8 cellular contexts compared by ENCODE assay signal in genomic region chr12:57752668-57753000, GRCh38. TPM values are rescaled to one million over a fixed set of nuclear protein-coding genes. Genes with fewer than 3 reads are reported as not detected.
DNase-seq lines count a peak whose midpoint lies in the region; ATAC-seq and TF ChIP-seq lines count a peak whose summit lies in the region.

No MANE protein-coding gene starts in this region.

- H3K27ac Mint-ChIP-seq in activated naive CD4-positive, alpha-beta T cell treated with anti-CD3 and anti-CD28 coated beads for 36 hours, result peak overlapping the region; percentile 99

- no peak for TF ChIP-seq POLR2A in transverse colon (IDR thresholded peaks at IDR 0.05)

- no peak for DNase-seq in activated naive CD4-positive, alpha-beta T cell treated with anti-CD3 and anti-CD28 coated beads for 36 hours
- no peak for DNase-seq in activated naive CD4-positive, alpha-beta T cell treated with Interleukin-2 at 50 U/mL for 16 hours
- DNase-seq in astrocyte of the spinal cord (ENCODE audit: low read depth, low spot score) (no peak), lung (ENCODE audit: low spot score) (no peak), transverse colon (no peak), MV-4-11 (lab: John Stamatoyannopoulos, UW) (no peak), GDM1 (lab: John Stamatoyannopoulos, UW) (no peak)

- H3K9me3 Mint-ChIP-seq in activated naive CD4-positive, alpha-beta T cell treated with anti-CD3 and anti-CD28 coated beads for 36 hours, result no peaks in the 10 kb centered on the region

- TF ChIP-seq CTCF in astrocyte of the spinal cord (IDR thresholded peaks at IDR 0.05; ENCODE audit: low read depth, low read length) (no peak), lung (IDR thresholded peaks at IDR 0.05; ENCODE audit: control extremely low read depth, extremely low read depth) (no peak), transverse colon (IDR thresholded peaks at IDR 0.05) (no peak)

- H3K36me3 ChIP-seq in lung (ENCODE audit: control insufficient read depth in 2 of 2, insufficient read depth in 2 of 2, low read length in 2 of 2) (peaks cover 5 to 21% of the 10 kb centered on the region in 2 donors), transverse colon (peaks cover 0 to 15% (median 4%) of the 10 kb centered on the region in 4 donors)

- ATAC-seq in lung (ENCODE audit: insufficient read depth, low FRiP score) (no peak), HG02981 (IDR thresholded peaks at IDR 0.05; ENCODE audit: unreplicated experiment) (no peak)

- in situ Hi-C loops in astrocyte of the spinal cord (cut with HindIII; ENCODE audit: low sequenced_read_pairs) (no loop called here), transverse colon (cut with MboI; ENCODE audit: low pct_ligation_motif_present in 1 of 4, low pct_unique_long_range_greater_than_20kb in 1 of 4, low sequenced_read_pairs in 3 of 4) (no loop called here)

- H3K4me1 Mint-ChIP-seq in activated naive CD4-positive, alpha-beta T cell treated with anti-CD3 and anti-CD28 coated beads for 36 hours (ENCODE audit: low read depth), result peaks cover 52% of the 10 kb centered on the region

- H3K36me3 Mint-ChIP-seq in activated naive CD4-positive, alpha-beta T cell treated with anti-CD3 and anti-CD28 coated beads for 36 hours (ENCODE audit: low read depth), result peaks cover 39% of the 10 kb centered on the region

- H3K9me3 ChIP-seq in lung (ENCODE audit: control insufficient read depth in 2 of 2, insufficient read depth in 1 of 2, low read length in 1 of 2) (no peaks in the 10 kb centered on the region), transverse colon (no peaks in the 10 kb centered on the region)

- H3K4me3 Mint-ChIP-seq in activated naive CD4-positive, alpha-beta T cell treated with anti-CD3 and anti-CD28 coated beads for 36 hours, result peak overlapping the region; percentile 100

- 2% methylated on average over 5 of the region's 5 CpGs for WGBS in lung, 2 donors
- WGBS in transverse colon (ENCODE audit: low coverage in 1 of 2), 2 donors, result 0% methylated on average over 5 of the region's 5 CpGs; no CpG with 5 or more reads in 1 of the 2 donors

- no peak for TF ChIP-seq EP300 in transverse colon (IDR thresholded peaks at IDR 0.05; ENCODE audit: low read depth)

- intact Hi-C loops in activated naive CD4-positive, alpha-beta T cell treated with anti-CD3 and anti-CD28 coated beads for 36 hours (cut with micrococcal nuclease), result loop anchor here (1.0 to 5.0 kb wide), 9 partner anchors 8 to 515 kb away; partner anchors contain the start of genes ATP23, EEF1AKMT3, MBD6 and METTL1
- intact Hi-C loops in transverse colon (cut with DNase I; ENCODE audit: low total_unique reads), result no loop called here

- CTCF ChIA-PET in activated naive CD4-positive, alpha-beta T cell treated with anti-CD3 and anti-CD28 coated beads for 36 hours (lab: Charles Lee), result interaction anchor here (0.9 kb wide), 1 partner anchor 11 kb away, joined by 4 read pairs; no protein-coding TSS in a partner anchor

- no peaks in the 10 kb centered on the region for H3K27me3 ChIP-seq in lung (ENCODE audit: control insufficient read depth, insufficient read depth)
- no peaks in the 10 kb centered on the region for H3K27me3 ChIP-seq in transverse colon

- H3K27me3 Mint-ChIP-seq in activated naive CD4-positive, alpha-beta T cell treated with anti-CD3 and anti-CD28 coated beads for 36 hours (ENCODE audit: low read depth), result no peaks in the 10 kb centered on the region

- peak overlapping the region; percentile 23 for H3K4me3 ChIP-seq in astrocyte of the spinal cord (ENCODE audit: low read depth, low read length)
- no peak overlapping the region for H3K4me3 ChIP-seq in lung
- H3K4me3 ChIP-seq in transverse colon, result peak overlapping the region in 2 of 4 donors; percentile 57 to 58

- H3K27ac ChIP-seq in lung (ENCODE audit: low read depth in 1 of 2, low read length in 1 of 2), result peak overlapping the region; percentile 7 to 56
- H3K27ac ChIP-seq in transverse colon, result peak overlapping the region; percentile 61 to 86 (median 80)

- peaks cover 5 to 16% of the 10 kb centered on the region in 2 donors for H3K4me1 ChIP-seq in lung (ENCODE audit: control insufficient read depth in 2 of 2, insufficient read depth in 2 of 2, low read length in 2 of 2)
- H3K4me1 ChIP-seq in transverse colon, result peaks cover 12 to 46% (median 39%) of the 10 kb centered on the region in 4 donors

RNA-seq across cellular contexts. Expression of gene CDK4, which starts 0.5 kb away (rescaled TPM):
- total RNA-seq in activated naive CD4-positive, alpha-beta T cell treated with anti-CD3 and anti-CD28 coated beads for 36 hours, result 100 to 1,000 TPM; 194 to 202 TPM
- total RNA-seq in lung (100 to 1,000 TPM in 1 of 2 donors, 10 to 100 TPM in 1; 69.7 to 105 TPM), transverse colon (100 to 1,000 TPM in 1 of 4 donors, 10 to 100 TPM in 3; 20.9 to 194 (median 47.8) TPM)
- 100 to 1,000 TPM in 1 of 2 donors, 10 to 100 TPM in 1; 75.1 to 115 TPM for polyA plus RNA-seq in lung

RNA-seq across cellular contexts. Expression of gene MARCHF9, which starts 2.3 kb away (rescaled TPM):
- total RNA-seq in activated naive CD4-positive, alpha-beta T cell treated with anti-CD3 and anti-CD28 coated beads for 36 hours, result 10 to 100 TPM; 10.4 to 10.8 TPM
- total RNA-seq in lung (10 to 100 TPM; 12.1 to 23.2 TPM), transverse colon (10 to 100 TPM in 2 of 4 donors, 1 to 10 TPM in 2; 1.5 to 24.1 (median 9.5) TPM)
- polyA plus RNA-seq in lung, result 10 to 100 TPM; 13.7 to 31.1 TPM

RNA-seq across cellular contexts. Expression of gene TSPAN31, which starts 7.8 kb away (rescaled TPM):
- 1 to 10 TPM; 6.4 to 7.7 TPM for total RNA-seq in activated naive CD4-positive, alpha-beta T cell treated with anti-CD3 and anti-CD28 coated beads for 36 hours
- total RNA-seq in lung (10 to 100 TPM; 37.4 to 61.1 TPM), transverse colon (10 to 100 TPM; 20.6 to 73.3 (median 42.8) TPM)
- 10 to 100 TPM; 32.4 to 54.9 TPM for polyA plus RNA-seq in lung

RNA-seq across cellular contexts. Expression of gene AGAP2, which starts 14.1 kb away (rescaled TPM):
- total RNA-seq in activated naive CD4-positive, alpha-beta T cell treated with anti-CD3 and anti-CD28 coated beads for 36 hours, result 10 to 100 TPM; 26.7 to 28.0 TPM
- 1 to 10 TPM; 1.5 to 4.8 TPM for total RNA-seq in lung
- polyA plus RNA-seq in lung, result 1 to 10 TPM; 1.4 to 4.4 TPM
- total RNA-seq in transverse colon, result 100 to 1,000 TPM in 1 of 4 donors, 1 to 10 TPM in 3; 1.2 to 125 (median 5.6) TPM

RNA-seq across cellular contexts. Expression of gene CYP27B1, which starts 14.2 kb away (rescaled TPM):
- 1 to 10 TPM; 5.4 to 6.1 TPM for total RNA-seq in activated naive CD4-positive, alpha-beta T cell treated with anti-CD3 and anti-CD28 coated beads for 36 hours
- total RNA-seq in lung, result 1 to 10 TPM; 2.9 to 4.3 TPM
- polyA plus RNA-seq in lung, result 1 to 10 TPM; 1.7 to 5.8 TPM
- total RNA-seq in transverse colon, result 1 to 10 TPM in 2 of 4 donors, under 1 TPM in 1, not detected in 1; 0.40 to 2.5 (median 2.3) TPM
